ENCODE assay signal across 27 cellular contexts in genomic region chr22:41974691-41975290, GRCh38. TPM values are rescaled to one million over a fixed set of nuclear protein-coding genes. Genes with fewer than 3 reads are reported as not detected.
DNase-seq lines count a peak whose midpoint lies in the region; ATAC-seq, FAIRE-seq and TF ChIP-seq lines count a peak whose summit lies in the region.
"Had no signal": no experiment of that assay in that cellular context is flagged by ENCODE, and none has a peak within 500 bp of the region (broad histone marks: within the 10 kb centered on the region; RNA-seq: fewer than 3 reads in every experiment).

No MANE protein-coding gene starts in this region.

- peaks cover 5 to 12% of the 10 kb centered on the region in 2 experiments for H3K27me3 ChIP-seq in GM12878 (replicated peaks in 1 of 2; ENCODE audit: control insufficient read depth in 2 of 2, insufficient read depth in 2 of 2, low read length in 1 of 2)

- POLR2A ChIA-PET in GM12878 (lab: Charles Lee), result interaction anchor here (0.6 kb wide), 2 partner anchors 73 to 115 kb away, joined by 3 read pairs; no protein-coding TSS in a partner anchor

- H3K79me2 ChIP-seq in GM12878 (ENCODE audit: control insufficient read depth, insufficient read depth, low read length), result no peaks in the 10 kb centered on the region

- TF ChIP-seq EP300 in GM12878 (IDR thresholded peaks at IDR 0.05; ENCODE audit: borderline replicate concordance in 1 of 2, control insufficient read depth in 1 of 2, low read depth in 2 of 2, low read length in 2 of 2), result no peak

- in situ Hi-C loops in GM12878 (cut with MboI), result no loop called here

- SMC1A ChIA-PET in GM12878 (lab: Charles Lee; ENCODE audit: uncharacterized antibody, unreplicated experiment), result no interaction called here

- peak overlapping the region; percentile 8 for H3K4me3 Mint-ChIP-seq in osteocyte (ENCODE audit: unreplicated experiment)
- H3K4me3 Mint-ChIP-seq in effector memory CD8-positive, alpha-beta T cell, result no peak overlapping the region
- H3K4me3 Mint-ChIP-seq: activated CD8-positive, alpha-beta T cell treated with anti-CD3 and anti-CD28 coated beads for 36 hours had no signal

- peaks cover 7% of the 10 kb centered on the region for H3K4me1 ChIP-seq in GM12878 (ENCODE audit: control insufficient read depth, insufficient read depth, low read length)

- no peak overlapping the region for H3K27ac ChIP-seq in GM12878 (ENCODE audit: control insufficient read depth, insufficient read depth)
- H3K27ac ChIP-seq: cardiac muscle cell, coronary artery, left ventricle myocardium inferior, sigmoid colon, stomach, WERI-Rb-1 had no signal

- no peaks in the 10 kb centered on the region for H3K36me3 ChIP-seq in GM12878 (ENCODE audit: control insufficient read depth in 2 of 2, insufficient read depth in 2 of 2, low read length in 1 of 2)
- H3K36me3 ChIP-seq: cardiac muscle cell, left ventricle myocardium inferior, sigmoid colon, stomach, tibial nerve, WERI-Rb-1 had no signal

- no peak for FAIRE-seq in GM12878 (lab: Jason Lieb, UNC)
- FAIRE-seq: H54 had no signal

- H3K4me3 ChIP-seq in GM12865 (ENCODE audit: low read depth, low read length), result no peak overlapping the region
- no peak overlapping the region for H3K4me3 ChIP-seq in GM12878
- H3K4me3 ChIP-seq: cardiac muscle cell, coronary artery, left ventricle myocardium inferior, sigmoid colon, stomach, tibial nerve had no signal

- no peaks in the 10 kb centered on the region for H3K9me3 ChIP-seq in GM12878 (replicated peaks; ENCODE audit: control insufficient read depth, insufficient read depth, low read length)
- H3K9me3 ChIP-seq: left ventricle myocardium inferior, sigmoid colon, stomach, tibial nerve had no signal

- 1% methylated on average over 10 of the region's 10 CpGs for WGBS in GM12878 (ENCODE audit: insufficient coverage, insufficient replicate concordance, low lambda C conversion rate, missing lambda C conversion rate)

- no peak for DNase-seq in activated CD4-positive, CD25-positive, alpha-beta regulatory T cell treated with anti-CD3 and anti-CD28 coated beads, Interleukin-2, amount 50 U/mL, for 72 hours
- DNase-seq in GM12865 (ENCODE audit: low read depth) (peak; percentile 45), GM12878 (ENCODE audit: low read depth, low spot score) (no peak), osteocyte (ENCODE audit: extremely low spot score, unreplicated experiment) (no peak), NCI-H524 (lab: John Stamatoyannopoulos, UW) (no peak)
- no peak for DNase-seq in effector memory CD8-positive, alpha-beta T cell
- no peak for DNase-seq in stimulated activated CD4-positive, alpha-beta T cell treated with anti-CD3 and anti-CD28 coated beads, Interleukin-4, amount 100 ng/mL, for 4 hours
- DNase-seq: activated CD8-positive, alpha-beta T cell treated with anti-CD3 and anti-CD28 coated beads for 36 hours; activated naive CD4-positive, alpha-beta T cell treated with anti-CD3 and anti-CD28 coated beads, Interleukin-2, amount 10 ng/mL, durations not matched to agents 7 days and 5 days; Kasumi-1; left ventricle myocardium inferior; midbrain; naive thymus-derived CD8-positive, alpha-beta T cell; NCI-H187; NCI-H446; OCI-M1; sigmoid colon; stimulated activated CD4-positive, alpha-beta T cell treated with anti-CD3 and anti-CD28 coated beads, Interleukin-15, amount 100 ng/mL, for 24 hours; stomach; WERI-Rb-1 had no signal

- intact Hi-C loops in GM12878 (cut with micrococcal nuclease; ENCODE audit: unreplicated experiment), result no loop called here

- TF ChIP-seq RAD21 in GM12878 (IDR thresholded peaks at IDR 0.05; ENCODE audit: insufficient read depth, low read depth, low read length), result no peak

- no peak overlapping the region for H3K9ac ChIP-seq in GM12878 (ENCODE audit: control insufficient read depth, insufficient read depth, low read length)

- no peaks in the 10 kb centered on the region for H3K9me3 Mint-ChIP-seq in osteocyte (ENCODE audit: unreplicated experiment)
- no peaks in the 10 kb centered on the region for H3K9me3 Mint-ChIP-seq in effector memory CD8-positive, alpha-beta T cell
- H3K9me3 Mint-ChIP-seq: activated CD8-positive, alpha-beta T cell treated with anti-CD3 and anti-CD28 coated beads for 36 hours; activated naive CD4-positive, alpha-beta T cell treated with anti-CD3 and anti-CD28 coated beads, Interleukin-2, amount 10 ng/mL, durations not matched to agents 7 days and 5 days; naive thymus-derived CD8-positive, alpha-beta T cell had no signal

- peak; percentile 22 to 23 for ATAC-seq in activated CD4-positive, CD25-positive, alpha-beta regulatory T cell treated with anti-CD3 and anti-CD28 coated beads, Interleukin-2, amount 50 U/mL, for 24 hours
- ATAC-seq in GM12878, result peak; percentile 43
- ATAC-seq in effector memory CD8-positive, alpha-beta T cell (replicated peaks), result no peak
- ATAC-seq: activated CD8-positive, alpha-beta T cell treated with anti-CD3 and anti-CD28 coated beads for 36 hours; naive thymus-derived CD8-positive, alpha-beta T cell; SK-N-SH treated with all-trans-retinoic acid at 6 μM for 48 hours had no signal

- peaks cover 54% of the 10 kb centered on the region for H3K27me3 Mint-ChIP-seq in osteocyte (ENCODE audit: unreplicated experiment)
- H3K27me3 Mint-ChIP-seq in effector memory CD8-positive, alpha-beta T cell, result peaks cover 48 to 83% of the 10 kb centered on the region in 2 donors

- TF ChIP-seq POLR2A in GM12878 (IDR thresholded peaks at IDR 0.05; ENCODE audit: low read depth, low read length), result no peak

- H3K36me3 Mint-ChIP-seq in osteocyte (ENCODE audit: unreplicated experiment), result no peaks in the 10 kb centered on the region
- no peaks in the 10 kb centered on the region for H3K36me3 Mint-ChIP-seq in effector memory CD8-positive, alpha-beta T cell (ENCODE audit: insufficient read depth)
- H3K36me3 Mint-ChIP-seq: activated naive CD4-positive, alpha-beta T cell treated with anti-CD3 and anti-CD28 coated beads, Interleukin-2, amount 10 ng/mL, durations not matched to agents 7 days and 5 days; naive thymus-derived CD8-positive, alpha-beta T cell had no signal

- H3K27ac Mint-ChIP-seq in osteocyte (ENCODE audit: unreplicated experiment), result no peak overlapping the region
- H3K27ac Mint-ChIP-seq in effector memory CD8-positive, alpha-beta T cell, result no peak overlapping the region
- H3K27ac Mint-ChIP-seq: activated CD8-positive, alpha-beta T cell treated with anti-CD3 and anti-CD28 coated beads for 36 hours; activated naive CD4-positive, alpha-beta T cell treated with anti-CD3 and anti-CD28 coated beads, Interleukin-2, amount 10 ng/mL, durations not matched to agents 7 days and 5 days; naive thymus-derived CD8-positive, alpha-beta T cell had no signal

- no TSS peak for BruUV-seq in GM12878 (replicated peaks; lab: Mats Ljungman, UMichigan)

- H2AFZ ChIP-seq in GM12878 (ENCODE audit: control insufficient read depth, low read depth, low read length), result no peak overlapping the region

- H3K4me2 ChIP-seq in GM12878 (ENCODE audit: control insufficient read depth, insufficient read depth), result no peak overlapping the region

- CTCF ChIA-PET in GM12878 (lab: Yijun Ruan, JAX), result interaction anchor here (0.6 kb wide), 1 partner anchor 244 kb away, joined by 3 read pairs; no protein-coding TSS in a partner anchor

- no peak for TF ChIP-seq CTCF in GM12865 (IDR thresholded peaks at IDR 0.05; ENCODE audit: insufficient read depth, low read depth, low read length, missing control alignments)
- no peak for TF ChIP-seq CTCF in GM12878 (IDR thresholded peaks at IDR 0.05 in 2 of 3, conservative IDR thresholded peaks at IDR 0.05 in 1 of 3; ENCODE audit: control insufficient read depth in 2 of 3, extremely low read depth in 1 of 3, insufficient read depth in 1 of 3, low read depth in 3 of 3, low read length in 3 of 3)
- no peak for TF ChIP-seq CTCF in osteocyte (IDR thresholded peaks at IDR 0.05)

- H3K4me1 Mint-ChIP-seq in osteocyte (ENCODE audit: unreplicated experiment), result peaks cover 3% of the 10 kb centered on the region
- peaks cover 3% of the 10 kb centered on the region in 2 donors for H3K4me1 Mint-ChIP-seq in effector memory CD8-positive, alpha-beta T cell (ENCODE audit: low read depth in 2 of 2)

- RAD21 ChIA-PET in GM12878 (lab: Charles Lee; ENCODE audit: unreplicated experiment), result no interaction called here

- H4K20me1 ChIP-seq in GM12878 (ENCODE audit: control insufficient read depth, insufficient read depth), result no peaks in the 10 kb centered on the region

RNA-seq across cellular contexts. Expression of gene SEPTIN3, which starts 5.5 kb away (rescaled TPM):
- 1.1 and 1.5 TPM in 2 replicates for total RNA-seq in GM12878 (2013; cell fraction: nucleolus; rRNA removed)
- total RNA-seq in GM12878 (2014; rRNA removed) (1.1 and 1.5 TPM in 2 replicates), GM12878 (2014; rRNA removed; fragmentation: Illumina TruSeq; extraction: Trizol) (1.3 and 1.4 TPM in 2 replicates), GM12878 (2021) (1.7 and 1.9 TPM in 2 replicates), osteocyte (0.42 and 0.46 TPM in 2 replicates)
- polyA plus RNA-seq in GM12878 (2011; ENCODE audit: low read depth), result 0.22 TPM
- polyA plus RNA-seq in GM12878 (2011; rRNA removed) (0.43 and 0.52 TPM in 2 replicates), GM12878 (2014; fragmentation: Illumina TruSeq; extraction: Trizol) (3.1 TPM in 2 replicates), GM12878 (2014; fragmentation: Nextera tagmentation; extraction: Ambion mirVana) (under 1 TPM; 0.39 to 0.60 TPM), GM12878 (2014; rRNA removed) (1.5 and 1.8 TPM in 2 replicates), GM12878 (2016; fragmentation: Nextera tagmentation; extraction: Ambion mirVana) (under 1 TPM; 0.05 to 0.15 TPM)
- 0.28 and 0.31 TPM in 2 replicates for polyA plus RNA-seq in GM12878 (2011; cell fraction: cytosol; rRNA removed)
- 0.59 and 0.82 TPM in 2 replicates for polyA plus RNA-seq in GM12878 (2011; cell fraction: nucleus; rRNA removed)
- polyA plus RNA-seq in GM12878 (2012), result 0.49 and 1.3 TPM in 2 replicates
- polyA minus RNA-seq in GM12878 (2011; rRNA and poly(A)+ RNA removed), result 0.52 and 0.73 TPM in 2 replicates
- polyA minus RNA-seq in GM12878 (2011; cell fraction: cytosol; rRNA and poly(A)+ RNA removed), result not detected in 2 replicates
- polyA minus RNA-seq in GM12878 (2011; cell fraction: nucleus; rRNA and poly(A)+ RNA removed), result 0.19 and 0.36 TPM in 2 replicates
- total RNA-seq: left ventricle myocardium inferior had no signal
- polyA plus RNA-seq: naive thymus-derived CD8-positive, alpha-beta T cell had no signal

RNA-seq across cellular contexts. Expression of gene WBP2NL, which starts 23.8 kb away (rescaled TPM):
- 6.0 and 8.9 TPM in 2 replicates for total RNA-seq in GM12878 (2013; cell fraction: nucleolus; rRNA removed)
- total RNA-seq in GM12878 (2014; rRNA removed) (0.65 and 1.1 TPM in 2 replicates), GM12878 (2014; rRNA removed; fragmentation: Illumina TruSeq; extraction: Trizol) (1.3 and 1.4 TPM in 2 replicates), GM12878 (2021) (1.5 and 1.8 TPM in 2 replicates), osteocyte (not detected in 2 replicates)
- polyA plus RNA-seq in GM12878 (2011; ENCODE audit: low read depth), result 1.4 TPM
- polyA plus RNA-seq in GM12878 (2011; rRNA removed) (0.46 and 0.88 TPM in 2 replicates), GM12878 (2014; fragmentation: Illumina TruSeq; extraction: Trizol) (1.7 and 2.8 TPM in 2 replicates), GM12878 (2014; fragmentation: Nextera tagmentation; extraction: Ambion mirVana) (1 to 10 TPM; 1.3 to 1.6 TPM), GM12878 (2014; rRNA removed) (0.70 and 1.9 TPM in 2 replicates), GM12878 (2016; fragmentation: Nextera tagmentation; extraction: Ambion mirVana) (1 to 10 TPM in 1 of 2 experiments, under 1 TPM in 1; 0.90 to 1.3 TPM)
- polyA plus RNA-seq in GM12878 (2011; cell fraction: cytosol; rRNA removed), result 0.25 and 0.40 TPM in 2 replicates
- 0.70 and 0.90 TPM in 2 replicates for polyA plus RNA-seq in GM12878 (2011; cell fraction: nucleus; rRNA removed)
- polyA plus RNA-seq in GM12878 (2012), result 1.3 and 1.9 TPM in 2 replicates
- polyA minus RNA-seq in GM12878 (2011; rRNA and poly(A)+ RNA removed), result 0.51 and 0.82 TPM in 2 replicates
- not detected in 2 replicates for polyA minus RNA-seq in GM12878 (2011; cell fraction: cytosol; rRNA and poly(A)+ RNA removed)
- polyA minus RNA-seq in GM12878 (2011; cell fraction: nucleus; rRNA and poly(A)+ RNA removed), result 0.48 and 0.57 TPM in 2 replicates
- total RNA-seq: A172, cardiac muscle cell had no signal
- polyA plus RNA-seq: cardiac muscle cell had no signal

RNA-seq across cellular contexts. Expression of gene CENPM, which starts 27.8 kb away (rescaled TPM):
- 125 and 139 TPM in 2 replicates for total RNA-seq in GM12878 (2013; cell fraction: nucleolus; rRNA removed)
- 145 and 158 TPM in 2 replicates for total RNA-seq in GM12878 (2014; rRNA removed)
- total RNA-seq in GM12878 (2014; rRNA removed; fragmentation: Illumina TruSeq; extraction: Trizol), result 45.3 and 53.0 TPM in 2 replicates
- 81.6 and 84.4 TPM in 2 replicates for total RNA-seq in GM12878 (2021)
- polyA plus RNA-seq in GM12878 (2011; ENCODE audit: low read depth), result 21.9 TPM
- 26.6 and 67.9 TPM in 2 replicates for polyA plus RNA-seq in GM12878 (2011; rRNA removed)
- polyA plus RNA-seq in GM12878 (2011; cell fraction: cytosol; rRNA removed), result 113 and 161 TPM in 2 replicates
- 245 and 256 TPM in 2 replicates for polyA plus RNA-seq in GM12878 (2011; cell fraction: nucleus; rRNA removed)
- polyA plus RNA-seq in GM12878 (2012), result 42.1 and 48.8 TPM in 2 replicates
- 9.8 and 38.9 TPM in 2 replicates for polyA plus RNA-seq in GM12878 (2014; fragmentation: Illumina TruSeq; extraction: Trizol)
- 10 to 100 TPM; 36.7 to 62.3 TPM for polyA plus RNA-seq in GM12878 (2014; fragmentation: Nextera tagmentation; extraction: Ambion mirVana)
- polyA plus RNA-seq in GM12878 (2014; rRNA removed), result 126 and 148 TPM in 2 replicates
- polyA plus RNA-seq in GM12878 (2016; fragmentation: Nextera tagmentation; extraction: Ambion mirVana), result 100 to 1,000 TPM; 177 to 212 TPM
- 70.4 and 125 TPM in 2 replicates for polyA minus RNA-seq in GM12878 (2011; rRNA and poly(A)+ RNA removed)
- 28.6 and 42.6 TPM in 2 replicates for polyA minus RNA-seq in GM12878 (2011; cell fraction: cytosol; rRNA and poly(A)+ RNA removed)
- 82.8 and 123 TPM in 2 replicates for polyA minus RNA-seq in GM12878 (2011; cell fraction: nucleus; rRNA and poly(A)+ RNA removed)
- 6.9 and 7.2 TPM in 2 replicates for total RNA-seq in osteocyte

RNA-seq across cellular contexts. Expression of gene TNFRSF13C, which starts 48.2 kb away (rescaled TPM):
- 79.9 and 82.3 TPM in 2 replicates for total RNA-seq in GM12878 (2013; cell fraction: nucleolus; rRNA removed)
- total RNA-seq in GM12878 (2014; rRNA removed) (35.9 and 37.6 TPM in 2 replicates), GM12878 (2014; rRNA removed; fragmentation: Illumina TruSeq; extraction: Trizol) (22.3 and 23.2 TPM in 2 replicates), GM12878 (2021) (90.1 and 91.4 TPM in 2 replicates), osteocyte (0.18 and 0.27 TPM in 2 replicates)
- polyA plus RNA-seq in GM12878 (2011; ENCODE audit: low read depth), result 30.0 TPM
- polyA plus RNA-seq in GM12878 (2011; rRNA removed) (9.7 and 16.4 TPM in 2 replicates), GM12878 (2014; fragmentation: Illumina TruSeq; extraction: Trizol) (20.6 and 26.9 TPM in 2 replicates), GM12878 (2014; fragmentation: Nextera tagmentation; extraction: Ambion mirVana) (1 to 10 TPM; 6.9 to 9.6 TPM), GM12878 (2014; rRNA removed) (42.3 and 43.0 TPM in 2 replicates), GM12878 (2016; fragmentation: Nextera tagmentation; extraction: Ambion mirVana) (10 to 100 TPM; 26.6 to 30.4 TPM)
- polyA plus RNA-seq in GM12878 (2011; cell fraction: cytosol; rRNA removed), result 18.3 and 19.9 TPM in 2 replicates
- polyA plus RNA-seq in GM12878 (2011; cell fraction: nucleus; rRNA removed), result 43.6 and 44.2 TPM in 2 replicates
- polyA plus RNA-seq in GM12878 (2012), result 50.9 and 59.0 TPM in 2 replicates
- polyA minus RNA-seq in GM12878 (2011; rRNA and poly(A)+ RNA removed), result 24.8 and 41.5 TPM in 2 replicates
- 20.1 and 23.4 TPM in 2 replicates for polyA minus RNA-seq in GM12878 (2011; cell fraction: cytosol; rRNA and poly(A)+ RNA removed)
- polyA minus RNA-seq in GM12878 (2011; cell fraction: nucleus; rRNA and poly(A)+ RNA removed), result 12.0 and 20.7 TPM in 2 replicates
- total RNA-seq: sigmoid colon had no signal
